Comparison of ENCODE assay signal across 2 cellular contexts in genomic region chr12:117058442-117059072, GRCh38.
TF ChIP-seq lines count a peak whose summit lies in the region.

No MANE protein-coding gene starts in this region.

TF ChIP-seq in GM23338, 12 proteins besides CTCF, POLR2A, EP300 and RAD21:
- TF ChIP-seq ZNF114 (CRISPR knock-in tag; IDR thresholded peaks at IDR 0.05) (no peak), ZNF462 (CRISPR knock-in tag; IDR thresholded peaks at IDR 0.05) (no peak), STAT1 (IDR thresholded peaks at IDR 0.05; ENCODE audit: unreplicated experiment) (no peak), POLR2AphosphoS5 (IDR thresholded peaks at IDR 0.05; ENCODE audit: low read depth) (no peak), EZH2 (IDR thresholded peaks at IDR 0.05; ENCODE audit: low read depth, unreplicated experiment) (no peak), EZH2phosphoT487 (IDR thresholded peaks at IDR 0.05; ENCODE audit: unreplicated experiment) (no peak), JUNB (IDR thresholded peaks at IDR 0.05; ENCODE audit: unreplicated experiment) (no peak), ZNF331 (CRISPR knock-in tag; IDR thresholded peaks at IDR 0.05; ENCODE audit: low read depth) (no peak)
- TF ChIP-seq, protein P1, sequence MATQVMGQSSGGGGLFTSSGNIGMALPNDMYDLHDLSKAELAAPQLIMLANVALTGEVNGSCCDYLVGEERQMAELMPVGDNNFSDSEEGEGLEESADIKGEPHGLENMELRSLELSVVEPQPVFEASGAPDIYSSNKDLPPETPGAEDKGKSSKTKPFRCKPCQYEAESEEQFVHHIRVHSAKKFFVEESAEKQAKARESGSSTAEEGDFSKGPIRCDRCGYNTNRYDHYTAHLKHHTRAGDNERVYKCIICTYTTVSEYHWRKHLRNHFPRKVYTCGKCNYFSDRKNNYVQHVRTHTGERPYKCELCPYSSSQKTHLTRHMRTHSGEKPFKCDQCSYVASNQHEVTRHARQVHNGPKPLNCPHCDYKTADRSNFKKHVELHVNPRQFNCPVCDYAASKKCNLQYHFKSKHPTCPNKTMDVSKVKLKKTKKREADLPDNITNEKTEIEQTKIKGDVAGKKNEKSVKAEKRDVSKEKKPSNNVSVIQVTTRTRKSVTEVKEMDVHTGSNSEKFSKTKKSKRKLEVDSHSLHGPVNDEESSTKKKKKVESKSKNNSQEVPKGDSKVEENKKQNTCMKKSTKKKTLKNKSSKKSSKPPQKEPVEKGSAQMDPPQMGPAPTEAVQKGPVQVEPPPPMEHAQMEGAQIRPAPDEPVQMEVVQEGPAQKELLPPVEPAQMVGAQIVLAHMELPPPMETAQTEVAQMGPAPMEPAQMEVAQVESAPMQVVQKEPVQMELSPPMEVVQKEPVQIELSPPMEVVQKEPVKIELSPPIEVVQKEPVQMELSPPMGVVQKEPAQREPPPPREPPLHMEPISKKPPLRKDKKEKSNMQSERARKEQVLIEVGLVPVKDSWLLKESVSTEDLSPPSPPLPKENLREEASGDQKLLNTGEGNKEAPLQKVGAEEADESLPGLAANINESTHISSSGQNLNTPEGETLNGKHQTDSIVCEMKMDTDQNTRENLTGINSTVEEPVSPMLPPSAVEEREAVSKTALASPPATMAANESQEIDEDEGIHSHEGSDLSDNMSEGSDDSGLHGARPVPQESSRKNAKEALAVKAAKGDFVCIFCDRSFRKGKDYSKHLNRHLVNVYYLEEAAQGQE (IDR thresholded peaks at IDR 0.05; ENCODE audit: unreplicated experiment): no peak

TF ChIP-seq in WTC11, 78 proteins besides CTCF, POLR2A, EP300 and RAD21:
- TF ChIP-seq FOXP1 (CRISPR knock-in tag; IDR thresholded peaks at IDR 0.05; ENCODE audit: borderline replicate concordance) (no peak), TP53 (CRISPR knock-in tag; IDR thresholded peaks at IDR 0.05) (no peak), HMGA2 (CRISPR knock-in tag; IDR thresholded peaks at IDR 0.05) (no peak)
- TF ChIP-seq, protein P2, sequence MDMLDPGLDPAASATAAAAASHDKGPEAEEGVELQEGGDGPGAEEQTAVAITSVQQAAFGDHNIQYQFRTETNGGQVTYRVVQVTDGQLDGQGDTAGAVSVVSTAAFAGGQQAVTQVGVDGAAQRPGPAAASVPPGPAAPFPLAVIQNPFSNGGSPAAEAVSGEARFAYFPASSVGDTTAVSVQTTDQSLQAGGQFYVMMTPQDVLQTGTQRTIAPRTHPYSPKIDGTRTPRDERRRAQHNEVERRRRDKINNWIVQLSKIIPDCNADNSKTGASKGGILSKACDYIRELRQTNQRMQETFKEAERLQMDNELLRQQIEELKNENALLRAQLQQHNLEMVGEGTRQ (CRISPR knock-in tag; IDR thresholded peaks at IDR 0.05): no peak
